1 cellular context compared by ENCODE assay signal in the genomic region with DNA sequence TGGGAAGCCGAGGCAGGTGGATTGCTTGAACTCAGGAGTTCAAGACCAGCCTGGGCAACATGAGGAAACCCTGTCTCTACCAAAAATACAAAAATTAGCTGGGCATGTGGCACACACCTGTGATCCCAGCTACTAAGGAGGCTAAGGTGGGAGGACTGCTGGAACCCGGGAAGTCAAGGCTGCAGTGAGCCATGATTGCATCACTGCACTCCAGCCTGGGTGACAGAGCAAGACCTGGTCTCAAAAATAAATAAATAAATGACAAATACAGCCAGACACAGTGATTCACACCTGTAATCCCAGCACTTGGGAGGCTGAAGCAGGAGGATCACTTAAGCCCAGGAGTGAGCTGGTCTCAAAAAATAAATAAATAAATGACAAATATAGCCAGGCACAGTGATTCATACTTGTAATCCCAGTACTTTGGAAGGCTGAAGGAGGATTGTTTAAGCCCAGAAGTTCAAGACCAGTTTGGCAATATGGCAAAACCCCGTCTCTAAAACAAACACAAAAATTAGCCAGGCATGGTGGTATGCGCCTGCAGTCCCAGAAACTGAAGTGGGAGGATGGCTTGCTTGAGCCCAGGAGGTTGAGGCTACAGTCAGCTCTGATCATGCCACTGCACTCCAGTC.
TF ChIP-seq lines count a peak whose summit lies in the region.

No MANE protein-coding gene starts in this region.

TF ChIP-seq in HEK293, 187 proteins besides CTCF, POLR2A, EP300 and RAD21 (continued from another document):
- TF ChIP-seq, protein P1, sequence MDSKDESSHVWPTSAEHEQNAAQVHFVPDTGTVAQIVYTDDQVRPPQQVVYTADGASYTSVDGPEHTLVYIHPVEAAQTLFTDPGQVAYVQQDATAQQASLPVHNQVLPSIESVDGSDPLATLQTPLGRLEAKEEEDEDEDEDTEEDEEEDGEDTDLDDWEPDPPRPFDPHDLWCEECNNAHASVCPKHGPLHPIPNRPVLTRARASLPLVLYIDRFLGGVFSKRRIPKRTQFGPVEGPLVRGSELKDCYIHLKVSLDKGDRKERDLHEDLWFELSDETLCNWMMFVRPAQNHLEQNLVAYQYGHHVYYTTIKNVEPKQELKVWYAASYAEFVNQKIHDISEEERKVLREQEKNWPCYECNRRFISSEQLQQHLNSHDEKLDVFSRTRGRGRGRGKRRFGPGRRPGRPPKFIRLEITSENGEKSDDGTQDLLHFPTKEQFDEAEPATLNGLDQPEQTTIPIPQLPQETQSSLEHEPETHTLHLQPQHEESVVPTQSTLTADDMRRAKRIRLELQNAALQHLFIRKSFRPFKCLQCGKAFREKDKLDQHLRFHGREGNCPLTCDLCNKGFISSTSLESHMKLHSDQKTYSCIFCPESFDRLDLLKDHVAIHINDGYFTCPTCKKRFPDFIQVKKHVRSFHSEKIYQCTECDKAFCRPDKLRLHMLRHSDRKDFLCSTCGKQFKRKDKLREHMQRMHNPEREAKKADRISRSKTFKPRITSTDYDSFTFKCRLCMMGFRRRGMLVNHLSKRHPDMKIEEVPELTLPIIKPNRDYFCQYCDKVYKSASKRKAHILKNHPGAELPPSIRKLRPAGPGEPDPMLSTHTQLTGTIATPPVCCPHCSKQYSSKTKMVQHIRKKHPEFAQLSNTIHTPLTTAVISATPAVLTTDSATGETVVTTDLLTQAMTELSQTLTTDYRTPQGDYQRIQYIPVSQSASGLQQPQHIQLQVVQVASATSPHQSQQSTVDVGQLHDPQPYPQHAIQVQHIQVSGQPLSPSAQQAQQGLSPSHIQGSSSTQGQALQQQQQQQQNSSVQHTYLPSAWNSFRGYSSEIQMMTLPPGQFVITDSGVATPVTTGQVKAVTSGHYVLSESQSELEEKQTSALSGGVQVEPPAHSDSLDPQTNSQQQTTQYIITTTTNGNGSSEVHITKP (tag by site-specific recombination; IDR thresholded peaks at IDR 0.05) = peak; percentile 14; the same call in 1 of the 2 replicates
- 0 out of 2 replicates have a peak, but pooled peaks have one; percentile 17 for TF ChIP-seq ZNF629 (tag by site-specific recombination; IDR thresholded peaks at IDR 0.05)
- no peak for TF ChIP-seq OVOL3 (tag by site-specific recombination; IDR thresholded peaks at IDR 0.05)
